ENCODE assay signal across 15 cellular contexts in the genomic region with DNA sequence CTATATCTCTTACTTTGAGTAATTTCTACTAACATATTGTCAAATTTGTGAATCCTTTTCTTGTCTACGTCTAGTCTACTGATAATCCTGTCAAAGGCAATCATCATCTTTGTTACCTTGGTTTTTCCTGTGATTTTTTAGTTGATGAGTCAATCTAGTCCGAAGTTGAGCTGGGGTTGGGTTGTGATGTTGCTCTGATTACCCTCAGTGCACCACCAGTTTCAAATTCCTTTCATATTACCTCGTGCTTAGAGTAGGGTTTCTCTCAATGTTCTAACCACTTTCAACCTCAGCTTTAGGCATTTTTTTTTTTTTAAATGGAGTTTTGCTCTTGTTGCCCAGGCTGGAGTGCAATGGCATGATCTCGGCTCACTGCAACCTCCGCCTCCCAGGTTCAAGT.
DNase-seq lines count a peak whose midpoint lies in the region; ATAC-seq lines count a peak whose summit lies in the region.
"Had no signal": no experiment of that assay in that cellular context is flagged by ENCODE, and none has a peak within 500 bp of the region (broad histone marks: within the 10 kb centered on the region; RNA-seq: fewer than 3 reads in every experiment).

No MANE protein-coding gene starts in this region.

- DNase-seq in EH (ENCODE audit: low read depth), result peak; percentile 81
- DNase-seq in LHCN-M2 (ENCODE audit: low read depth), result peak; percentile 65
- DNase-seq in dedifferentiated amniotic fluid mesenchymal stem cell (ENCODE audit: extremely low spot score), result peak; percentile 53
- peak; percentile 76 for DNase-seq in mesendoderm
- DNase-seq in aorta, result no peak
- DNase-seq in CD8-positive, alpha-beta memory T cell, result no peak
- DNase-seq: activated naive CD4-positive, alpha-beta T cell treated with anti-CD3 and anti-CD28 coated beads, Interleukin-2, amount 10 ng/mL, durations not matched to agents 7 days and 5 days; CD4-positive, CD25-positive, alpha-beta regulatory T cell; left ventricle myocardium inferior; NCI-H2081 had no signal

- H3K79me2 ChIP-seq in mesendoderm (ENCODE audit: control insufficient read depth, insufficient read depth, low read length), result no peaks in the 10 kb centered on the region

- H3K27me3 ChIP-seq in mesendoderm (ENCODE audit: insufficient read depth, low read length, poor library complexity) (no peaks in the 10 kb centered on the region), aorta (ENCODE audit: control insufficient read depth in 1 of 2, insufficient read depth in 2 of 2, low read length in 1 of 2) (no peaks in the 10 kb centered on the region)
- H3K27me3 ChIP-seq in CD8-positive, alpha-beta memory T cell (ENCODE audit: insufficient read depth, low read length, poor library complexity, severe bottlenecking), result no peaks in the 10 kb centered on the region
- H3K27me3 ChIP-seq: SJSA1 had no signal

- H3K23ac ChIP-seq in mesendoderm (ENCODE audit: low read length), result no peak overlapping the region

- ATAC-seq in HG03097 (IDR thresholded peaks at IDR 0.05; ENCODE audit: low FRiP score, unreplicated experiment), result no peak
- no peak for ATAC-seq in aorta (ENCODE audit: low FRiP score)
- ATAC-seq in GM21447 (IDR thresholded peaks at IDR 0.05; ENCODE audit: unreplicated experiment), result no peak

- H2BK5ac ChIP-seq in mesendoderm (ENCODE audit: low read length), result no peak overlapping the region

- H3K4me3 ChIP-seq in mesendoderm (ENCODE audit: low read length) (no peak overlapping the region), aorta (ENCODE audit: low read length in 2 of 2) (no peak overlapping the region)
- no peak overlapping the region for H3K4me3 ChIP-seq in CD8-positive, alpha-beta memory T cell (ENCODE audit: low read length)
- H3K4me3 ChIP-seq: left ventricle myocardium inferior, SJSA1 had no signal

- H3K4me1 ChIP-seq in mesendoderm (ENCODE audit: control insufficient read depth, low read depth, low read length) (no peaks in the 10 kb centered on the region), aorta (ENCODE audit: control insufficient read depth in 1 of 2, insufficient read depth in 2 of 2, low read length in 2 of 2) (no peaks in the 10 kb centered on the region)
- no peaks in the 10 kb centered on the region for H3K4me1 ChIP-seq in CD8-positive, alpha-beta memory T cell (ENCODE audit: insufficient read depth, low read length)
- H3K4me1 ChIP-seq: left ventricle myocardium inferior had no signal

- no peak overlapping the region for H3K9ac ChIP-seq in mesendoderm (ENCODE audit: low read length)

- CTCF ChIA-PET in CD8-positive, alpha-beta memory T cell (lab: Charles Lee), result no interaction called here

- no peaks in the 10 kb centered on the region for H3K27me3 Mint-ChIP-seq in CD8-positive, alpha-beta memory T cell
- H3K27me3 Mint-ChIP-seq: activated naive CD4-positive, alpha-beta T cell treated with anti-CD3 and anti-CD28 coated beads, Interleukin-2, amount 10 ng/mL, durations not matched to agents 7 days and 5 days; CD4-positive, CD25-positive, alpha-beta regulatory T cell had no signal

- no CpG with 5 or more reads among the region's 5 CpGs for WGBS in mesendoderm (ENCODE audit: extremely low coverage, insufficient coverage, low lambda C conversion rate)
- 67 to 69% methylated on average over 5 of the region's 5 CpGs for WGBS in aorta, 2 donors

- peaks cover 0 to 8% (median 4%) of the 10 kb centered on the region in 5 donors for H3K9me3 Mint-ChIP-seq in CD8-positive, alpha-beta memory T cell

- H3K4ac ChIP-seq in mesendoderm (ENCODE audit: low read depth, low read length), result no peak overlapping the region

- H4K8ac ChIP-seq in mesendoderm (ENCODE audit: low read depth, low read length), result no peak overlapping the region

- H2BK15ac ChIP-seq in mesendoderm (replicated peaks; ENCODE audit: low read depth), result no peak overlapping the region

- no peaks in the 10 kb centered on the region for H3K9me3 ChIP-seq in aorta (ENCODE audit: control insufficient read depth, low read length)
- no peaks in the 10 kb centered on the region for H3K9me3 ChIP-seq in CD8-positive, alpha-beta memory T cell (ENCODE audit: low read length)
- H3K9me3 ChIP-seq: SJSA1 had no signal

- intact Hi-C loops in aorta (cut with DNase I), result loop anchor here in 1 of 2 donors (5.0 kb wide), 1 partner anchor 62 kb away; no protein-coding TSS in a partner anchor

- H3K79me1 ChIP-seq in mesendoderm (ENCODE audit: low read length), result no peaks in the 10 kb centered on the region

- peaks cover 0 to 31% (median 6%) of the 10 kb centered on the region in 3 donors for H3K36me3 Mint-ChIP-seq in CD8-positive, alpha-beta memory T cell
- H3K36me3 Mint-ChIP-seq: activated naive CD4-positive, alpha-beta T cell treated with anti-CD3 and anti-CD28 coated beads, Interleukin-2, amount 10 ng/mL, durations not matched to agents 7 days and 5 days had no signal

- POLR2A ChIA-PET in CD8-positive, alpha-beta memory T cell (lab: Charles Lee), result no interaction called here

- H4K5ac ChIP-seq in mesendoderm (ENCODE audit: low read length), result no peak overlapping the region

- H3K27ac ChIP-seq in mesendoderm (ENCODE audit: low read depth, low read length) (no peak overlapping the region), aorta (ENCODE audit: low read depth in 1 of 2, low read length in 2 of 2) (no peak overlapping the region)
- no peak overlapping the region for H3K27ac ChIP-seq in CD8-positive, alpha-beta memory T cell (ENCODE audit: low read depth, low read length)
- H3K27ac ChIP-seq: left ventricle myocardium inferior, SJSA1, VCaP had no signal

- H2AK5ac ChIP-seq in mesendoderm (ENCODE audit: low read length), result no peak overlapping the region

- H3K4me1 Mint-ChIP-seq in CD8-positive, alpha-beta memory T cell, result no peaks in the 10 kb centered on the region
- H3K4me1 Mint-ChIP-seq: activated naive CD4-positive, alpha-beta T cell treated with anti-CD3 and anti-CD28 coated beads, Interleukin-2, amount 10 ng/mL, durations not matched to agents 7 days and 5 days had no signal

- H3K18ac ChIP-seq in mesendoderm (ENCODE audit: low read length), result no peak overlapping the region

- no peak overlapping the region for H3K56ac ChIP-seq in mesendoderm (ENCODE audit: low read length)

- no peak overlapping the region for H3K4me2 ChIP-seq in mesendoderm (ENCODE audit: low read length)

- no peak overlapping the region for H2BK120ac ChIP-seq in mesendoderm (ENCODE audit: low read depth, low read length)

- no peak overlapping the region for H3K4me3 Mint-ChIP-seq in CD8-positive, alpha-beta memory T cell
- H3K4me3 Mint-ChIP-seq: activated naive CD4-positive, alpha-beta T cell treated with anti-CD3 and anti-CD28 coated beads, Interleukin-2, amount 10 ng/mL, durations not matched to agents 7 days and 5 days; CD4-positive, CD25-positive, alpha-beta regulatory T cell; nephron had no signal

- peak overlapping the region in 1 of 8 donors; percentile 36 for H3K27ac Mint-ChIP-seq in CD8-positive, alpha-beta memory T cell
- H3K27ac Mint-ChIP-seq: activated naive CD4-positive, alpha-beta T cell treated with anti-CD3 and anti-CD28 coated beads, Interleukin-2, amount 10 ng/mL, durations not matched to agents 7 days and 5 days; CD4-positive, CD25-positive, alpha-beta regulatory T cell; nephron had no signal

- H3K36me3 ChIP-seq in mesendoderm (ENCODE audit: control insufficient read depth, insufficient read depth, low read length) (no peaks in the 10 kb centered on the region), aorta (ENCODE audit: control insufficient read depth in 1 of 2, insufficient read depth in 2 of 2, low read length in 1 of 2) (no peaks in the 10 kb centered on the region)
- no peaks in the 10 kb centered on the region for H3K36me3 ChIP-seq in CD8-positive, alpha-beta memory T cell (ENCODE audit: insufficient read depth, low read length)
- H3K36me3 ChIP-seq: left ventricle myocardium inferior, SJSA1 had no signal

Comparison
In these comparisons a context has a peak if more than half of its experiments do, and no peak if none do; other contexts are left out.
1. DNase-seq: peak in EH (single experiment), LHCN-M2 (single experiment), dedifferentiated amniotic fluid mesenchymal stem cell (single experiment) and mesendoderm (single experiment); none in aorta (0 of 2) and CD8-positive, alpha-beta memory T cell (0 of 5).